Comparison of ENCODE assay signal across 9 cellular contexts in genomic region chr17:75645889-75646625, GRCh38. TPM values are rescaled to one million over a fixed set of nuclear protein-coding genes. Genes with fewer than 3 reads are reported as not detected.
DNase-seq lines count a peak whose midpoint lies in the region; ATAC-seq and TF ChIP-seq lines count a peak whose summit lies in the region.
"Had no signal": no experiment of that assay in that cellular context is flagged by ENCODE, and none has a peak within 500 bp of the region (broad histone marks: within the 10 kb centered on the region; RNA-seq: fewer than 3 reads in every experiment).

No MANE protein-coding gene starts in this region.

- TF ChIP-seq POLR2A in GM15510 (IDR thresholded peaks at IDR 0.05; ENCODE audit: borderline replicate concordance, extremely low read depth, insufficient read length) (peak; percentile 13), lower leg skin (IDR thresholded peaks at IDR 0.05) (no peak)

- H3K27ac ChIP-seq in PC-3 (ENCODE audit: low read length) (peak overlapping the region; percentile 94), foreskin keratinocyte (peak overlapping the region; percentile 99)

- no peaks in the 10 kb centered on the region for H3K36me3 Mint-ChIP-seq in HFFc6 (ENCODE audit: low read depth)
- peaks cover 15% of the 10 kb centered on the region for H3K36me3 Mint-ChIP-seq in progenitor cell of endocrine pancreas (ENCODE audit: insufficient read depth)

- intact Hi-C loops in PC-3 (cut with micrococcal nuclease) (no loop called here), lower leg skin (cut with DNase I; ENCODE audit: low total_unique reads) (no loop called here)

- BruUV-seq in PC-3 (replicated peaks; lab: Mats Ljungman, UMichigan): TSS peak; percentile 88

- H3K9ac ChIP-seq in PC-3 (ENCODE audit: low read length): peak overlapping the region; percentile 86

- H3K4me3 Mint-ChIP-seq in HFFc6: no peak overlapping the region
- H3K4me3 Mint-ChIP-seq in progenitor cell of endocrine pancreas (ENCODE audit: low read depth): peak overlapping the region; percentile 72

- H3K27ac Mint-ChIP-seq in HFFc6 (peak overlapping the region; percentile 24; the same call in 1 of the 2 replicates), progenitor cell of endocrine pancreas (peak overlapping the region; percentile 100)

- 0 out of 2 replicates have a peak, but pooled peaks cover 9% of the 10 kb centered on the region for H3K36me3 ChIP-seq in PC-3 (ENCODE audit: low read depth, low read length)

- ATAC-seq in PC-3: peak; percentile 89
- peak; percentile 72 for ATAC-seq in foreskin keratinocyte
- no peak for ATAC-seq in HG02885 (IDR thresholded peaks at IDR 0.05; ENCODE audit: poor library complexity, unreplicated experiment)

- H3K27me3 Mint-ChIP-seq in HFFc6 (ENCODE audit: insufficient read depth): no peaks in the 10 kb centered on the region; the same call in 1 of the 2 replicates
- H3K27me3 Mint-ChIP-seq in progenitor cell of endocrine pancreas: no peaks in the 10 kb centered on the region

- CTCF ChIA-PET in PC-3 (lab: Charles Lee): interaction anchor here (0.7 to 3.0 kb wide), 5 partner anchors 11 to 102 kb away, joined by 3 to 58 read pairs (median 4); partner anchors contain the start of genes ITGB4 and SMIM5

- H3K27me3 ChIP-seq in PC-3 (ENCODE audit: low read length) (no peaks in the 10 kb centered on the region), foreskin keratinocyte (no peaks in the 10 kb centered on the region)

- H3K79me2 ChIP-seq in PC-3 (ENCODE audit: low read length): no peaks in the 10 kb centered on the region

- DNase-seq in HFFc6 (no peak), PC-3 (peak; percentile 95), foreskin keratinocyte (peak; percentile 51 to 71), progenitor cell of endocrine pancreas (ENCODE audit: low spot score, unreplicated experiment) (peak; percentile 79), lower leg skin (ENCODE audit: low spot score in 2 of 2) (no peak), HCEC 1CT (no peak)

- H3F3A ChIP-seq in PC-3 (ENCODE audit: low read length, unreplicated experiment): no peaks in the 10 kb centered on the region

- H3K4me1 Mint-ChIP-seq in HFFc6 (ENCODE audit: low read depth) (no peaks in the 10 kb centered on the region), progenitor cell of endocrine pancreas (ENCODE audit: low read depth) (peaks cover 34% of the 10 kb centered on the region)

- H3K4me3 ChIP-seq in PC-3 (ENCODE audit: low read length) (peak overlapping the region; percentile 6; the same call in 1 of the 2 replicates), lower leg skin (ENCODE audit: low read depth, poor library complexity, severe bottlenecking) (no peak overlapping the region)

- H4K20me1 ChIP-seq in PC-3 (ENCODE audit: low read length): no peaks in the 10 kb centered on the region

- H2AFZ ChIP-seq in PC-3 (ENCODE audit: low read length): no peak overlapping the region; the same call in 1 of the 2 replicates

- H3K4me1 ChIP-seq in PC-3 (ENCODE audit: insufficient read depth, low read length) (peaks cover 45% of the 10 kb centered on the region), foreskin keratinocyte (peaks cover 15% of the 10 kb centered on the region)

- POLR2A ChIA-PET in PC-3 (lab: Charles Lee; ENCODE audit: unreplicated experiment): interaction anchor here (0.6 to 1.0 kb wide), 4 partner anchors 12 to 167 kb away, joined by 3 to 7 read pairs (median 5); partner anchors contain the start of gene SMIM5

- no peaks in the 10 kb centered on the region for H3K9me3 Mint-ChIP-seq in HFFc6
- H3K9me3 Mint-ChIP-seq in progenitor cell of endocrine pancreas (ENCODE audit: low read depth): no peaks in the 10 kb centered on the region

- TF ChIP-seq CTCF in HFFc6 (IDR thresholded peaks at IDR 0.05) (no peak), PC-3 (conservative IDR thresholded peaks at IDR 0.05; ENCODE audit: low read depth, low read length) (no peak), foreskin keratinocyte (conservative IDR thresholded peaks at IDR 0.05) (no peak), progenitor cell of endocrine pancreas (IDR thresholded peaks at IDR 0.05; ENCODE audit: unreplicated experiment) (no peak), lower leg skin (IDR thresholded peaks at IDR 0.05) (no peak)

- no peaks in the 10 kb centered on the region for H3K9me3 ChIP-seq in PC-3 (ENCODE audit: low read length)

- no peaks in the 10 kb centered on the region for H3K9me2 ChIP-seq in PC-3 (replicated peaks; ENCODE audit: low read length)

- WGBS in lower leg skin, 2 donors: 61 to 76% methylated on average over 14 to 16 of the region's 16 CpGs

- H3K4me2 ChIP-seq in PC-3 (ENCODE audit: low read length): peak overlapping the region; percentile 72

RNA-seq across cellular contexts. Expression of gene SMIM5, which starts 12.8 kb away (rescaled TPM):
- total RNA-seq in HFFc6 (2021; fragmentation: NEBNext Ultra II Directional; extraction: Animal tissue kit (Norgen Biotek cat#: 25700)): under 1 TPM in 1 of 6 experiments, not detected in 5; 0.09 TPM
- 2.3 and 4.3 TPM in 2 replicates for total RNA-seq in PC-3 (2014; rRNA removed)
- not detected in 2 replicates for total RNA-seq in foreskin keratinocyte
- polyA plus RNA-seq in foreskin keratinocyte: 0.06 TPM in 1 of 2 replicates, not detected in the other
- 3.3 and 4.4 TPM in 2 replicates for total RNA-seq in progenitor cell of endocrine pancreas
- total RNA-seq in lower leg skin: 10 to 100 TPM in 1 of 4 donors, 1 to 10 TPM in 3; 7.1 to 11.9 (median 9.5) TPM
- total RNA-seq: RPMI7951 had no signal

RNA-seq across cellular contexts. Expression of gene RECQL5, which starts 20.9 kb away (rescaled TPM):
- total RNA-seq in HFFc6 (2021; fragmentation: NEBNext Ultra II Directional; extraction: Animal tissue kit (Norgen Biotek cat#: 25700)): 10 to 100 TPM; 18.7 to 22.6 (median 21.2) TPM
- 54.2 and 97.7 TPM in 2 replicates for total RNA-seq in PC-3 (2014; rRNA removed)
- total RNA-seq in foreskin keratinocyte: 26.3 and 27.4 TPM in 2 replicates
- 19.5 and 20.5 TPM in 2 replicates for polyA plus RNA-seq in foreskin keratinocyte
- 66.8 and 67.7 TPM in 2 replicates for total RNA-seq in progenitor cell of endocrine pancreas
- total RNA-seq in lower leg skin: 10 to 100 TPM; 50.8 to 76.3 (median 60.5) TPM

RNA-seq across cellular contexts. Expression of gene SAP30BP, which starts 21.1 kb away (rescaled TPM):
- total RNA-seq in HFFc6 (2021; fragmentation: NEBNext Ultra II Directional; extraction: Animal tissue kit (Norgen Biotek cat#: 25700)): 10 to 100 TPM; 68.4 to 81.5 (median 71.4) TPM
- total RNA-seq in PC-3 (2014; rRNA removed) (97.8 and 115 TPM in 2 replicates), foreskin keratinocyte (95.0 and 96.3 TPM in 2 replicates), progenitor cell of endocrine pancreas (102 and 103 TPM in 2 replicates), lower leg skin (10 to 100 TPM; 54.0 to 85.1 (median 74.1) TPM)
- 113 and 118 TPM in 2 replicates for polyA plus RNA-seq in foreskin keratinocyte

RNA-seq across cellular contexts. Expression of gene MYO15B, which starts 58.5 kb away (rescaled TPM):
- total RNA-seq in HFFc6 (2021; fragmentation: NEBNext Ultra II Directional; extraction: Animal tissue kit (Norgen Biotek cat#: 25700)): under 1 TPM in 4 of 6 experiments, not detected in 2; 0.25 to 0.74 (median 0.41) TPM
- 3.2 and 7.1 TPM in 2 replicates for total RNA-seq in PC-3 (2014; rRNA removed)
- 0.67 and 0.75 TPM in 2 replicates for total RNA-seq in foreskin keratinocyte
- 0.23 and 1.00 TPM in 2 replicates for polyA plus RNA-seq in foreskin keratinocyte
- 336 and 337 TPM in 2 replicates for total RNA-seq in progenitor cell of endocrine pancreas
- total RNA-seq in lower leg skin: 100 to 1,000 TPM in 1 of 4 donors, 10 to 100 TPM in 3; 32.1 to 103 (median 38.9) TPM
- total RNA-seq: RPMI7951 had no signal

Comparison
In these comparisons a context has a peak if more than half of its experiments do, and no peak if none do; other contexts are left out.
1. DNase-seq: peak in PC-3 (single experiment), foreskin keratinocyte (2 of 2) and progenitor cell of endocrine pancreas (single experiment); none in HFFc6 (single experiment), lower leg skin (0 of 2) and HCEC 1CT (single experiment).